ENCODE assay signal across 8 cellular contexts in genomic region chr16:4115941-4116327, GRCh38. TPM values are rescaled to one million over a fixed set of nuclear protein-coding genes. Genes with fewer than 3 reads are reported as not detected.
DNase-seq lines count a peak whose midpoint lies in the region; ATAC-seq and TF ChIP-seq lines count a peak whose summit lies in the region.

No MANE protein-coding gene starts in this region.

- peaks cover 9% of the 10 kb centered on the region for H3F3A ChIP-seq in neural progenitor cell (ENCODE audit: low read depth)

- no peak overlapping the region for H3K9ac ChIP-seq in neural progenitor cell

- H3K27ac ChIP-seq in neural progenitor cell: no peak overlapping the region

- H3K4me1 Mint-ChIP-seq in chondrocyte (ENCODE audit: low read depth): peaks cover 46% of the 10 kb centered on the region
- H3K4me1 Mint-ChIP-seq in neural progenitor cell: peaks cover 42% of the 10 kb centered on the region

- no peak overlapping the region for H3K27ac Mint-ChIP-seq in chondrocyte (ENCODE audit: unreplicated experiment)
- no peak overlapping the region for H3K27ac Mint-ChIP-seq in neural progenitor cell

- peak; percentile 12 for ATAC-seq in GM18520 (IDR thresholded peaks at IDR 0.05; ENCODE audit: unreplicated experiment)
- ATAC-seq in HG03135 (IDR thresholded peaks at IDR 0.05; ENCODE audit: unreplicated experiment): peak; percentile 25

- H3K27me3 Mint-ChIP-seq in chondrocyte (ENCODE audit: low read depth) (no peaks in the 10 kb centered on the region), neural progenitor cell (ENCODE audit: insufficient read depth, low read depth) (peaks cover 11% of the 10 kb centered on the region)

- H3K36me3 ChIP-seq in neural progenitor cell: no peaks in the 10 kb centered on the region

- TF ChIP-seq CTCF in chondrocyte (IDR thresholded peaks at IDR 0.05): no peak
- no peak for TF ChIP-seq CTCF in neural progenitor cell (IDR thresholded peaks at IDR 0.05)

- H3K4me2 ChIP-seq in neural progenitor cell: peak overlapping the region; percentile 81

- H3K36me3 Mint-ChIP-seq in chondrocyte (ENCODE audit: low read depth) (no peaks in the 10 kb centered on the region), neural progenitor cell (peaks cover 11% of the 10 kb centered on the region)

- peaks cover 58% of the 10 kb centered on the region for H3K27me3 ChIP-seq in neural progenitor cell

- H3K9me3 ChIP-seq in neural progenitor cell (ENCODE audit: low read depth): no peaks in the 10 kb centered on the region

- H3K79me2 ChIP-seq in neural progenitor cell (ENCODE audit: low read depth): no peaks in the 10 kb centered on the region

- peaks cover 4% of the 10 kb centered on the region for H3K4me1 ChIP-seq in neural progenitor cell

- H3K4me3 Mint-ChIP-seq in chondrocyte (ENCODE audit: unreplicated experiment) (peak overlapping the region; percentile 74), neural progenitor cell (peak overlapping the region; percentile 87)

- no peaks in the 10 kb centered on the region for H4K20me1 ChIP-seq in neural progenitor cell (ENCODE audit: low read depth)

- H3K9me3 Mint-ChIP-seq in chondrocyte (ENCODE audit: low read depth) (no peaks in the 10 kb centered on the region), neural progenitor cell (peaks cover 2% of the 10 kb centered on the region)

- H2AFZ ChIP-seq in neural progenitor cell (replicated peaks): peak overlapping the region; percentile 85

- DNase-seq in chondrocyte (ENCODE audit: low spot score) (peak; percentile 24), neural progenitor cell (ENCODE audit: low spot score) (no peak), NCI-H1436 (lab: John Stamatoyannopoulos, UW) (no peak), anterior cingulate cortex (lab: John Stamatoyannopoulos, UW) (no peak), NCI-H345 (lab: John Stamatoyannopoulos, UW) (no peak), SW 1271 (lab: John Stamatoyannopoulos, UW) (no peak)

- H3K4me3 ChIP-seq in neural progenitor cell: peak overlapping the region; percentile 57

RNA-seq across cellular contexts. Expression of gene ADCY9, which starts 0.3 kb away (rescaled TPM):
- 22.6 to 31.9 TPM (median 31.6 TPM) in 3 replicates for total RNA-seq in chondrocyte
- 1.2 and 3.4 TPM in 2 replicates for total RNA-seq in neural progenitor cell (ENCODE audit: low replicate concordance)
